ENCODE assay signal across 1 cellular context in the genomic region with DNA sequence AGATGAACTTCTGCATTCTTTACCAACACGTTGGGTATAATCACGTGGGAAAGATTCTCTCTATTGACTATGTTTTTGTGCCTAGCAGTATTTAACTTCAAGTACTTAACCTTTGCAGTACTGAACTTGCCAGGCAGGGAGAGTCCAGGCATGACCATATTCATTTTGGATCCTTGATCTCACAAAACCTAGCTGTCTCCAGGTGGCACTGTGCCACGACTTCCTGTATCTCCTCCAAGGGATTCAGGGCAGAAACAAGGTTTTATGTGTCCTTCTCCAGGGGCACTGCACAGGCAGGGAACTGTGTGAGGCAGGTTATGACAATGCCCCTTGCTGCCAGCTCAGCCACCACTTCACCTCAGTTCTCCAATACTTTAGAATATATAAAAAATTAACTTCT.
TF ChIP-seq lines count a peak whose summit lies in the region.

No MANE protein-coding gene starts in this region.

TF ChIP-seq in HepG2, 621 proteins besides CTCF, POLR2A, EP300 and RAD21:
- TF ChIP-seq HOXD1 (CRISPR knock-in tag; IDR thresholded peaks at IDR 0.05) (no peak), ZNF430 (CRISPR knock-in tag; IDR thresholded peaks at IDR 0.05) (no peak), ZNF780A (CRISPR knock-in tag; IDR thresholded peaks at IDR 0.05) (no peak), ZNF652 (CRISPR knock-in tag; IDR thresholded peaks at IDR 0.05; ENCODE audit: borderline replicate concordance, low read depth) (no peak)
